27 cellular contexts compared by ENCODE assay signal in the genomic region with DNA sequence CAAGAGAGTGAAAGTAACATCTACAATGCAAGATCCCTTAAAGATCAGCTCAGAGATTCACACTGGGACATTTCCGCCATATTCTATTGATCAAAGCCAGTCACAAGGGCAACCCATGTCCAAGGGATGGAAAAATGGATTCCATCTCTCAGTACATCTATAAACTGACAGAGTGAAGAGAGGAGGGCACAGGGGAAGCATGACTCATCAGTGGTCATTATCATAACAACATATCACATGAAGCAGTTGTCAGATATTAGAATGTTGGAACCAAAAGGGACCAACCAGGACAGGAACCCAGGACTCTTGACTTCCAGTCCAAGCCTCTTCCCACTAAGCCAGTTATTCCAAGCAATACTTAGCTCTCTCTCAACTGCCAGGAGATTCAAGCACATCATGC. TPM values are rescaled to one million over a fixed set of nuclear protein-coding genes. Genes with fewer than 3 reads are reported as not detected.
DNase-seq lines count a peak whose midpoint lies in the region; ATAC-seq, FAIRE-seq and TF ChIP-seq lines count a peak whose summit lies in the region.
"Had no signal": no experiment of that assay in that cellular context is flagged by ENCODE, and none has a peak within 500 bp of the region (broad histone marks: within the 10 kb centered on the region; RNA-seq: fewer than 3 reads in every experiment).

No MANE protein-coding gene starts in this region.

- peaks cover 10% of the 10 kb centered on the region for H3K4me1 Mint-ChIP-seq in activated naive CD4-positive, alpha-beta T cell treated with anti-CD3 and anti-CD28 coated beads, Interleukin-2, amount 10 ng/mL, durations not matched to agents 7 days and 5 days
- H3K4me1 Mint-ChIP-seq: neural crest cell had no signal

- H3K79me1 ChIP-seq in mesenchymal stem cell (replicated peaks; ENCODE audit: low read length, poor library complexity, severe bottlenecking): no peaks in the 10 kb centered on the region

- no peak overlapping the region for H2AK5ac ChIP-seq in mesenchymal stem cell (ENCODE audit: low read length, severe bottlenecking)

- no peaks in the 10 kb centered on the region for H3K27me3 ChIP-seq in PC-9 (ENCODE audit: insufficient read depth, low read depth)
- H3K27me3 ChIP-seq in K562 (ENCODE audit: control insufficient read depth in 2 of 2, insufficient read depth in 2 of 2, low read length in 2 of 2): peaks cover 0 to 11% of the 10 kb centered on the region in 2 experiments; a peak in 3 of 5 replicates
- peaks cover 0 to 60% of the 10 kb centered on the region in 2 experiments for H3K27me3 ChIP-seq in mesenchymal stem cell (ENCODE audit: control insufficient read depth in 1 of 2, insufficient read depth in 1 of 2, low read length in 2 of 2)
- H3K27me3 ChIP-seq: body of pancreas, gastroesophageal sphincter, sigmoid colon, thyroid gland had no signal

- no peaks in the 10 kb centered on the region for H3K9me1 ChIP-seq in K562 (ENCODE audit: control insufficient read depth, insufficient read depth, low read length)

- no peak overlapping the region for H2BK120ac ChIP-seq in mesenchymal stem cell (ENCODE audit: low read depth, low read length)

- no peak overlapping the region for H3K14ac ChIP-seq in mesenchymal stem cell (ENCODE audit: low read length in 2 of 2)

- H3K9me3 ChIP-seq in PC-9 (ENCODE audit: insufficient read depth, low read depth) (no peaks in the 10 kb centered on the region), K562 (replicated peaks; ENCODE audit: control insufficient read depth, insufficient read depth, low read depth, low read length) (no peaks in the 10 kb centered on the region), mesenchymal stem cell (ENCODE audit: control insufficient read depth, low read length) (peaks cover 8% of the 10 kb centered on the region)
- H3K9me3 ChIP-seq: body of pancreas, gastroesophageal sphincter, sigmoid colon, thyroid gland had no signal

- no peaks in the 10 kb centered on the region for H3K36me3 ChIP-seq in PC-9 (ENCODE audit: low read depth)
- no peaks in the 10 kb centered on the region for H3K36me3 ChIP-seq in K562 (ENCODE audit: control insufficient read depth, insufficient read depth, low read length)
- no peaks in the 10 kb centered on the region for H3K36me3 ChIP-seq in mesenchymal stem cell (ENCODE audit: control insufficient read depth in 1 of 2, insufficient read depth in 2 of 2, low read depth in 1 of 2, low read length in 2 of 2)
- H3K36me3 ChIP-seq: gastroesophageal sphincter, sigmoid colon, thyroid gland had no signal

- no peak for TF ChIP-seq POLR2A in K562 (conservative IDR thresholded peaks at IDR 0.05)

- FAIRE-seq in K562 (lab: Jason Lieb, UNC): no peak
- FAIRE-seq: G401.6, GM18507, kidney had no signal

- H3K4me3 ChIP-seq in PC-9 (no peak overlapping the region), K562 (no peak overlapping the region), mesenchymal stem cell (ENCODE audit: insufficient read depth in 1 of 2, low read depth in 1 of 2, low read length in 2 of 2) (no peak overlapping the region)
- H3K4me3 ChIP-seq: body of pancreas, gastroesophageal sphincter, lung, sigmoid colon, thyroid gland had no signal

- H2BK5ac ChIP-seq in mesenchymal stem cell (ENCODE audit: low read depth, low read length, poor library complexity, severe bottlenecking): no peak overlapping the region

- H3K4me3 Mint-ChIP-seq in activated naive CD4-positive, alpha-beta T cell treated with anti-CD3 and anti-CD28 coated beads, Interleukin-2, amount 10 ng/mL, durations not matched to agents 7 days and 5 days: no peak overlapping the region
- H3K4me3 Mint-ChIP-seq: activated CD8-positive, alpha-beta T cell treated with anti-CD3 and anti-CD28 coated beads, Interleukin-2, amount 10 ng/mL, durations not matched to agents 7 days and 5 days; neural crest cell; stimulated activated naive CD8-positive, alpha-beta T cell treated with anti-CD3 and anti-CD28 coated beads, Interleukin-15, amount 100 ng/mL, for 72 hours had no signal

- in situ Hi-C loops in K562 (cut with MboI): no loop called here

- intact Hi-C loops in PC-9 (cut with micrococcal nuclease; ENCODE audit: unreplicated experiment) (no loop called here), K562 (cut with micrococcal nuclease) (no loop called here)

- H3K18ac ChIP-seq in mesenchymal stem cell (ENCODE audit: low read depth in 1 of 2, low read length in 2 of 2): peak overlapping the region in 1 of 2 experiments; percentile 14

- ATAC-seq in K562 (no peak), GM18502 (IDR thresholded peaks at IDR 0.05; ENCODE audit: poor library complexity, unreplicated experiment) (no peak), GM19463 (IDR thresholded peaks at IDR 0.05; ENCODE audit: unreplicated experiment) (no peak)
- ATAC-seq: activated CD8-positive, alpha-beta T cell treated with anti-CD3 and anti-CD28 coated beads, Interleukin-2, amount 10 ng/mL, durations not matched to agents 7 days and 5 days; body of pancreas; gastroesophageal sphincter; stimulated activated naive CD8-positive, alpha-beta T cell treated with anti-CD3 and anti-CD28 coated beads, Interleukin-15, amount 100 ng/mL, for 72 hours had no signal

- H4K91ac ChIP-seq in mesenchymal stem cell (ENCODE audit: low read length): no peak overlapping the region

- no peak for TF ChIP-seq RAD21 in K562 (CRISPR knock-in tag; conservative IDR thresholded peaks at IDR 0.05 in 1 of 2, IDR thresholded peaks at IDR 0.05 in 1 of 2)

- 0 out of 2 replicates have a peak overlapping the region, but pooled peaks have one; percentile 48 for H3K4me2 ChIP-seq in PC-9
- no peak overlapping the region for H3K4me2 ChIP-seq in K562 (ENCODE audit: insufficient read depth, low read length)
- H3K4me2 ChIP-seq in mesenchymal stem cell (ENCODE audit: low read length, poor library complexity, severe bottlenecking): no peak overlapping the region

- H3K79me2 ChIP-seq in PC-9 (ENCODE audit: low read depth) (no peaks in the 10 kb centered on the region), K562 (ENCODE audit: control insufficient read depth, insufficient read depth, low read length) (no peaks in the 10 kb centered on the region)

- H3K4me1 ChIP-seq in PC-9 (replicated peaks; ENCODE audit: insufficient read depth): peaks cover 32% of the 10 kb centered on the region
- no peaks in the 10 kb centered on the region for H3K4me1 ChIP-seq in K562 (replicated peaks in 1 of 2; ENCODE audit: control insufficient read depth in 2 of 2, insufficient read depth in 2 of 2, low read length in 2 of 2)
- peaks cover 9% of the 10 kb centered on the region for H3K4me1 ChIP-seq in mesenchymal stem cell (ENCODE audit: control insufficient read depth, insufficient read depth, low read depth, low read length)
- H3K4me1 ChIP-seq: thyroid gland had no signal

- no peaks in the 10 kb centered on the region for H4K20me1 ChIP-seq in PC-9 (ENCODE audit: insufficient read depth)
- H4K20me1 ChIP-seq in K562 (replicated peaks; ENCODE audit: control insufficient read depth, insufficient read depth, low read length): no peaks in the 10 kb centered on the region

- no peak for TF ChIP-seq CTCF in PC-9 (conservative IDR thresholded peaks at IDR 0.05)
- TF ChIP-seq CTCF in K562 (IDR thresholded peaks at IDR 0.05 in 2 of 3, conservative IDR thresholded peaks at IDR 0.05 in 1 of 3; ENCODE audit: insufficient read depth in 2 of 3, low read depth in 1 of 3, low read length in 3 of 3): no peak

- peaks cover 13% of the 10 kb centered on the region for H3F3A ChIP-seq in PC-9 (ENCODE audit: insufficient read depth, low read depth)

- peaks cover 43% of the 10 kb centered on the region for H3K27me3 Mint-ChIP-seq in activated naive CD4-positive, alpha-beta T cell treated with anti-CD3 and anti-CD28 coated beads, Interleukin-2, amount 10 ng/mL, durations not matched to agents 7 days and 5 days

- no peak overlapping the region for H2AFZ ChIP-seq in PC-9
- no peak overlapping the region for H2AFZ ChIP-seq in K562 (ENCODE audit: low read depth, low read length)
- H2AFZ ChIP-seq in mesenchymal stem cell (ENCODE audit: low read depth, low read length): no peak overlapping the region

- no peak overlapping the region for H3K4ac ChIP-seq in mesenchymal stem cell (ENCODE audit: low read depth in 1 of 2, low read length in 2 of 2)

- WGBS in K562 (ENCODE audit: insufficient coverage, low coverage, missing lambda C conversion rate): 0% methylated on average over 1 of the region's 1 CpG
- WGBS in mesenchymal stem cell: no CpG with 5 or more reads among the region's 1 CpG

- no peaks in the 10 kb centered on the region for H3K9me3 Mint-ChIP-seq in activated naive CD4-positive, alpha-beta T cell treated with anti-CD3 and anti-CD28 coated beads, Interleukin-2, amount 10 ng/mL, durations not matched to agents 7 days and 5 days
- H3K9me3 Mint-ChIP-seq: neural crest cell; stimulated activated naive CD8-positive, alpha-beta T cell treated with anti-CD3 and anti-CD28 coated beads, Interleukin-15, amount 100 ng/mL, for 72 hours had no signal

- no peak overlapping the region for H3K9ac ChIP-seq in K562 (ENCODE audit: insufficient read depth in 1 of 2, low read depth in 2 of 2, low read length in 2 of 2)
- no peak overlapping the region for H3K9ac ChIP-seq in mesenchymal stem cell (ENCODE audit: low read length)

- H3K27ac ChIP-seq in PC-9 (no peak overlapping the region), K562 (ENCODE audit: extremely low read depth, low read depth, low read length) (no peak overlapping the region), mesenchymal stem cell (ENCODE audit: low read length, poor library complexity, severe bottlenecking) (no peak overlapping the region)
- H3K27ac ChIP-seq: body of pancreas, thyroid gland had no signal

- no peak for TF ChIP-seq EP300 in K562 (IDR thresholded peaks at IDR 0.05; ENCODE audit: low read length)

- H3K36me3 Mint-ChIP-seq in activated naive CD4-positive, alpha-beta T cell treated with anti-CD3 and anti-CD28 coated beads, Interleukin-2, amount 10 ng/mL, durations not matched to agents 7 days and 5 days: no peaks in the 10 kb centered on the region

- no peak overlapping the region for H4K8ac ChIP-seq in mesenchymal stem cell (ENCODE audit: low read length)

- no peaks in the 10 kb centered on the region for H3K9me2 ChIP-seq in PC-9 (ENCODE audit: insufficient read depth)

- POLR2A ChIA-PET in PC-9 (lab: Charles Lee; ENCODE audit: unreplicated experiment) (interaction anchor here (0.7 kb wide), 1 partner anchor 80 kb away, joined by 4 read pairs; a partner anchor contains a TSS), K562 (lab: Yijun Ruan, JAX) (interaction anchor here (0.7 kb wide), 1 partner anchor 123 kb away, joined by 3 read pairs; no protein-coding TSS in a partner anchor)

- CTCF ChIA-PET in PC-9 (lab: Charles Lee) (no interaction called here), K562 (lab: Yijun Ruan, JAX; ENCODE audit: low intra/inter-chr PET ratio) (no interaction called here)
- CTCF ChIA-PET in activated naive CD4-positive, alpha-beta T cell treated with anti-CD3 and anti-CD28 coated beads, Interleukin-2, amount 10 ng/mL, durations not matched to agents 7 days and 5 days (lab: Charles Lee): no interaction called here

- H2BK12ac ChIP-seq in mesenchymal stem cell (ENCODE audit: low read length in 2 of 2): no peak overlapping the region

- DNase-seq in ELR (ENCODE audit: low read depth) (peak; percentile 65), PC-9 (no peak), K562 (ENCODE audit: extremely low read depth in 1 of 4, low spot score in 3 of 4) (no peak), mesenchymal stem cell (peak; percentile 54), GDM1 (lab: John Stamatoyannopoulos, UW) (no peak)
- no peak for DNase-seq in activated naive CD4-positive, alpha-beta T cell treated with anti-CD3 and anti-CD28 coated beads, Interleukin-2, amount 10 ng/mL, durations not matched to agents 7 days and 5 days
- DNase-seq: activated CD4-positive, CD25-positive, alpha-beta regulatory T cell treated with anti-CD3 and anti-CD28 coated beads, Interleukin-2, amount 50 U/mL, for 72 hours; activated CD8-positive, alpha-beta T cell treated with anti-CD3 and anti-CD28 coated beads, Interleukin-2, amount 10 ng/mL, durations not matched to agents 7 days and 5 days; activated effector memory CD4-positive, alpha-beta T cell treated with anti-CD3 and anti-CD28 coated beads, Interleukin-2, amount 50 U/mL, for 16 hours; activated T-cell treated with anti-CD3 and anti-CD28 coated beads for 4 hours; body of pancreas; effector CD8-positive, alpha-beta T cell; Kasumi-1; kidney; NCI-H1092 treated with DMSO at 0.1 percent for 48 hours; NCI-H187 treated with DMSO at 0.1 percent for 48 hours; NCI-H526 treated with DMSO at 0.1 percent for 48 hours; sigmoid colon; stimulated activated naive CD8-positive, alpha-beta T cell treated with anti-CD3 and anti-CD28 coated beads, Interleukin-15, amount 100 ng/mL, for 72 hours; thyroid gland had no signal

- H2BK15ac ChIP-seq in mesenchymal stem cell (ENCODE audit: low read depth, poor library complexity, severe bottlenecking): no peak overlapping the region

- BruUV-seq in PC-9 (replicated peaks; lab: Mats Ljungman, UMichigan): no TSS peak
- no TSS peak for BruUV-seq in K562 (replicated peaks; lab: Mats Ljungman, UMichigan)

- H3K27ac Mint-ChIP-seq in activated naive CD4-positive, alpha-beta T cell treated with anti-CD3 and anti-CD28 coated beads, Interleukin-2, amount 10 ng/mL, durations not matched to agents 7 days and 5 days: no peak overlapping the region
- H3K27ac Mint-ChIP-seq: activated CD8-positive, alpha-beta T cell treated with anti-CD3 and anti-CD28 coated beads, Interleukin-2, amount 10 ng/mL, durations not matched to agents 7 days and 5 days; stimulated activated naive CD8-positive, alpha-beta T cell treated with anti-CD3 and anti-CD28 coated beads, Interleukin-15, amount 100 ng/mL, for 72 hours had no signal

- no peak overlapping the region for H3K23ac ChIP-seq in mesenchymal stem cell (ENCODE audit: low read length in 2 of 2)

RNA-seq across cellular contexts. Expression of a gene that starts 54.9 kb away (rescaled TPM):
- total RNA-seq in PC-9 (2021): 106 and 133 TPM in 2 replicates
- not detected in 2 replicates for total RNA-seq in K562 (2011; cell fraction: chromatin; rRNA removed; ENCODE audit: low replicate concordance)
- total RNA-seq in K562 (2011; cell fraction: nucleolus; rRNA removed): not detected in 2 replicates
- total RNA-seq in K562 (2011; cell fraction: nucleoplasm; rRNA removed): not detected in 2 replicates
- total RNA-seq in K562 (2014; rRNA removed): not detected in 2 replicates
- not detected in 2 replicates for total RNA-seq in K562 (2014; rRNA removed; fragmentation: Illumina TruSeq; extraction: Trizol)
- total RNA-seq in K562 (2015; rRNA removed; fragmentation: Illumina TruSeq; extraction: Trizol): 0.23 TPM in 1 of 2 replicates, not detected in the other
- total RNA-seq in K562 (2021): 0.85 and 0.93 TPM in 2 replicates
- polyA plus RNA-seq in K562 (2011; rRNA removed): not detected in 2 replicates
- 0.06 and 0.31 TPM in 2 replicates for polyA plus RNA-seq in K562 (2011; cell fraction: cytosol; rRNA removed)
- polyA plus RNA-seq in K562 (2011; cell fraction: nucleus; rRNA removed): not detected in 2 replicates
- polyA plus RNA-seq in K562 (2012): 0.29 and 0.76 TPM in 2 replicates
- not detected in 2 replicates for polyA plus RNA-seq in K562 (2014; fragmentation: Illumina TruSeq; extraction: Trizol)
- polyA plus RNA-seq in K562 (2014; fragmentation: Nextera tagmentation; extraction: Ambion mirVana): not detected
- polyA plus RNA-seq in K562 (2014; rRNA removed): not detected in 2 replicates
- polyA minus RNA-seq in K562 (2011; rRNA and poly(A)+ RNA removed): not detected in 2 replicates
- polyA minus RNA-seq in K562 (2011; cell fraction: cytosol; rRNA and poly(A)+ RNA removed): not detected in 2 replicates
- not detected in 2 replicates for polyA minus RNA-seq in K562 (2011; cell fraction: nucleus; rRNA and poly(A)+ RNA removed)
- 285 TPM for polyA plus RNA-seq in mesenchymal stem cell (2013, experiment 1 of 2)
- 282 TPM for polyA plus RNA-seq in mesenchymal stem cell (2013, experiment 2 of 2)

Comparison
In these comparisons a context has a peak if more than half of its experiments do, and no peak if none do; other contexts are left out.
1. DNase-seq: peak in ELR (single experiment) and mesenchymal stem cell (single experiment); none in PC-9 (0 of 2), K562 (0 of 4), GDM1 (single experiment) and activated naive CD4-positive, alpha-beta T cell treated with anti-CD3 and anti-CD28 coated beads, Interleukin-2, amount 10 ng/mL, durations not matched to agents 7 days and 5 days (single experiment).
2. RNA of a gene that starts 54.9 kb away (total RNA-seq): 106 to 133 TPM in PC-9; 0.23 to 0.93 TPM in K562; every median in the first group is over 10 times any median in the second.